8 cellular contexts compared by ENCODE assay signal in genomic region chr16:57801098-57801855, GRCh38. TPM values are rescaled to one million over a fixed set of nuclear protein-coding genes. Genes with fewer than 3 reads are reported as not detected.
DNase-seq lines count a peak whose midpoint lies in the region.

No MANE protein-coding gene starts in this region.

- no peaks in the 10 kb centered on the region for H3K36me3 Mint-ChIP-seq in activated T-helper 2 cell treated with anti-CD3 and anti-CD28 coated beads, Interferon-gamma antibody, Interleukin-2, Interleukin-4, amounts not matched to agents 10 μg/mL and 5 μg/mL and 100 μg/mL, durations not matched to agents 14 hours and 24 hours and 36 hours (ENCODE audit: low read depth)

- DNase-seq in AG08395 (ENCODE audit: low spot score), result peak; percentile 83
- peak; percentile 46 for DNase-seq in LoVo (ENCODE audit: low spot score)
- peak; percentile 45 for DNase-seq in dedifferentiated amniotic fluid mesenchymal stem cell (ENCODE audit: extremely low spot score)
- peak; percentile 68 for DNase-seq in myocyte (ENCODE audit: low read depth)
- DNase-seq in COLO668 (lab: John Stamatoyannopoulos, UW; ENCODE audit: unreplicated experiment), result no peak
- DNase-seq in activated T-helper 2 cell treated with anti-CD3 and anti-CD28 coated beads, Interferon-gamma antibody, Interleukin-2, Interleukin-4, amounts not matched to agents 10 μg/mL and 5 μg/mL and 100 μg/mL, durations not matched to agents 14 hours and 24 hours and 36 hours (ENCODE audit: low spot score), result no peak
- DNase-seq in DMS153 treated with DMSO at 0.1 percent for 48 hours (lab: John Stamatoyannopoulos, UW; ENCODE audit: unreplicated experiment), result no peak
- DNase-seq in NCI-H446 (lab: John Stamatoyannopoulos, UW), result no peak

- intact Hi-C loops in activated T-helper 2 cell treated with anti-CD3 and anti-CD28 coated beads, Interferon-gamma antibody, Interleukin-2, Interleukin-4, amounts not matched to agents 10 μg/mL and 5 μg/mL and 100 μg/mL, durations not matched to agents 14 hours and 24 hours and 36 hours (cut with micrococcal nuclease), result no loop called here

- H3K4me1 Mint-ChIP-seq in activated T-helper 2 cell treated with anti-CD3 and anti-CD28 coated beads, Interferon-gamma antibody, Interleukin-2, Interleukin-4, amounts not matched to agents 10 μg/mL and 5 μg/mL and 100 μg/mL, durations not matched to agents 14 hours and 24 hours and 36 hours (ENCODE audit: low read depth), result peaks cover 24% of the 10 kb centered on the region

- H3K27ac Mint-ChIP-seq in activated T-helper 2 cell treated with anti-CD3 and anti-CD28 coated beads, Interferon-gamma antibody, Interleukin-2, Interleukin-4, amounts not matched to agents 10 μg/mL and 5 μg/mL and 100 μg/mL, durations not matched to agents 14 hours and 24 hours and 36 hours, result no peak overlapping the region

- H3K27me3 Mint-ChIP-seq in activated T-helper 2 cell treated with anti-CD3 and anti-CD28 coated beads, Interferon-gamma antibody, Interleukin-2, Interleukin-4, amounts not matched to agents 10 μg/mL and 5 μg/mL and 100 μg/mL, durations not matched to agents 14 hours and 24 hours and 36 hours (ENCODE audit: low read depth), result peaks cover 58% of the 10 kb centered on the region

- no peak overlapping the region for H3K4me3 Mint-ChIP-seq in activated T-helper 2 cell treated with anti-CD3 and anti-CD28 coated beads, Interferon-gamma antibody, Interleukin-2, Interleukin-4, amounts not matched to agents 10 μg/mL and 5 μg/mL and 100 μg/mL, durations not matched to agents 14 hours and 24 hours and 36 hours (ENCODE audit: low read depth)

- no peaks in the 10 kb centered on the region for H3K9me3 Mint-ChIP-seq in activated T-helper 2 cell treated with anti-CD3 and anti-CD28 coated beads, Interferon-gamma antibody, Interleukin-2, Interleukin-4, amounts not matched to agents 10 μg/mL and 5 μg/mL and 100 μg/mL, durations not matched to agents 14 hours and 24 hours and 36 hours

RNA-seq across cellular contexts. Expression of gene KIFC3, which starts 1.0 kb away (rescaled TPM):
- 55.6 and 64.5 TPM in 2 replicates for total RNA-seq in myocyte
- 48.3 TPM for polyA plus RNA-seq in myocyte (2012)
- total RNA-seq in activated T-helper 2 cell treated with anti-CD3 and anti-CD28 coated beads, Interferon-gamma antibody, Interleukin-2, Interleukin-4, amounts not matched to agents 10 μg/mL and 5 μg/mL and 100 μg/mL, durations not matched to agents 14 hours and 24 hours and 36 hours, result 0.16 and 0.52 TPM in 2 replicates

Comparison
In these comparisons a context has a peak if more than half of its experiments do, and no peak if none do; other contexts are left out.
1. DNase-seq: peak in AG08395 (single experiment), LoVo (single experiment), dedifferentiated amniotic fluid mesenchymal stem cell (single experiment) and myocyte (single experiment); none in COLO668 (single experiment), activated T-helper 2 cell treated with anti-CD3 and anti-CD28 coated beads, Interferon-gamma antibody, Interleukin-2, Interleukin-4, amounts not matched to agents 10 μg/mL and 5 μg/mL and 100 μg/mL, durations not matched to agents 14 hours and 24 hours and 36 hours (single experiment), DMS153 treated with DMSO at 0.1 percent for 48 hours (single experiment) and NCI-H446 (0 of 2).
2. RNA of gene KIFC3, which starts 1.0 kb away (total RNA-seq): 55.6 to 64.5 TPM in myocyte; 0.16 to 0.52 TPM in activated T-helper 2 cell treated with anti-CD3 and anti-CD28 coated beads, Interferon-gamma antibody, Interleukin-2, Interleukin-4, amounts not matched to agents 10 μg/mL and 5 μg/mL and 100 μg/mL, durations not matched to agents 14 hours and 24 hours and 36 hours; every median in the first group is over 10 times any median in the second.